Comparison of ENCODE assay signal across 18 cellular contexts in genomic region chr2:205590759-205591158, GRCh38.
DNase-seq lines count a peak whose midpoint lies in the region; ATAC-seq and TF ChIP-seq lines count a peak whose summit lies in the region.
"Had no signal": no experiment of that assay in that cellular context is flagged by ENCODE, and none has a peak within 500 bp of the region (broad histone marks: within the 10 kb centered on the region; RNA-seq: fewer than 3 reads in every experiment).

No MANE protein-coding gene starts in this region.

- H3K27ac ChIP-seq in brain microvascular endothelial cell: no peak overlapping the region
- H3K27ac ChIP-seq: body of pancreas, stomach had no signal

- no peaks in the 10 kb centered on the region for H3K27me3 Mint-ChIP-seq in Calu3 (ENCODE audit: unreplicated experiment)

- CTCF ChIA-PET in Calu3 (lab: Charles Lee): no interaction called here

- H3K27ac Mint-ChIP-seq in Calu3 (ENCODE audit: unreplicated experiment): no peak overlapping the region
- H3K27ac Mint-ChIP-seq: activated CD8-positive, alpha-beta T cell treated with anti-CD3 and anti-CD28 coated beads, Interleukin-2, amount 10 ng/mL, durations not matched to agents 7 days and 5 days; mesothelial cell of epicardium had no signal

- H3K27me3 ChIP-seq in brain microvascular endothelial cell (replicated peaks): no peaks in the 10 kb centered on the region
- H3K27me3 ChIP-seq: body of pancreas, MG63, stomach had no signal

- TF ChIP-seq CTCF in brain microvascular endothelial cell (IDR thresholded peaks at IDR 0.05; ENCODE audit: low read depth, low read length, missing control alignments): no peak
- no peak for TF ChIP-seq CTCF in Calu3 (IDR thresholded peaks at IDR 0.05; ENCODE audit: unreplicated experiment)

- H3K36me3 Mint-ChIP-seq in Calu3 (ENCODE audit: insufficient read depth, unreplicated experiment): no peaks in the 10 kb centered on the region
- H3K36me3 Mint-ChIP-seq: mesothelial cell of epicardium had no signal

- no peak for ATAC-seq in GM18907 (IDR thresholded peaks at IDR 0.05; ENCODE audit: unreplicated experiment)
- ATAC-seq: activated CD8-positive, alpha-beta T cell treated with anti-CD3 and anti-CD28 coated beads, Interleukin-2, amount 10 ng/mL, durations not matched to agents 7 days and 5 days; body of pancreas had no signal

- in situ Hi-C loops in brain microvascular endothelial cell (cut with HindIII; ENCODE audit: low pct_ligation_motif_present, low sequenced_read_pairs): no loop called here
- in situ Hi-C loops in G401 (cut with HindIII; ENCODE audit: low sequenced_read_pairs): no loop called here

- intact Hi-C loops in Calu3 (cut with micrococcal nuclease; ENCODE audit: unreplicated experiment): no loop called here

- no TSS peak for BruUV-seq in Calu3 (replicated peaks; lab: Mats Ljungman, UMichigan)

- H3K36me3 ChIP-seq in brain microvascular endothelial cell (replicated peaks): no peaks in the 10 kb centered on the region
- H3K36me3 ChIP-seq: MG63, stomach had no signal

- DNase-seq in EH (ENCODE audit: low read depth) (peak; percentile 96), NCI-H1694 (lab: John Stamatoyannopoulos, UW) (peak; percentile 2), brain microvascular endothelial cell (peak; percentile 55), kidney tubule cell (ENCODE audit: low spot score) (peak; percentile 37), Calu3 (no peak), G401 (ENCODE audit: low spot score) (no peak), NCI-H187 (lab: John Stamatoyannopoulos, UW) (no peak)
- DNase-seq: activated CD8-positive, alpha-beta T cell treated with anti-CD3 and anti-CD28 coated beads, Interleukin-2, amount 10 ng/mL, durations not matched to agents 7 days and 5 days; activated effector memory CD4-positive, alpha-beta T cell treated with Interleukin-2 at 50 U/mL for 16 hours; AML-193; body of pancreas; islet precursor cell; MG63; NCI-H2081; occipital lobe; stomach had no signal

- no peaks in the 10 kb centered on the region for H3K9me3 Mint-ChIP-seq in Calu3 (ENCODE audit: low read depth, unreplicated experiment)
- H3K9me3 Mint-ChIP-seq: mesothelial cell of epicardium had no signal

- H3K4me3 Mint-ChIP-seq in Calu3 (ENCODE audit: low read depth, unreplicated experiment): no peak overlapping the region
- H3K4me3 Mint-ChIP-seq: activated CD8-positive, alpha-beta T cell treated with anti-CD3 and anti-CD28 coated beads, Interleukin-2, amount 10 ng/mL, durations not matched to agents 7 days and 5 days; mesothelial cell of epicardium had no signal

- no peaks in the 10 kb centered on the region for H3K4me1 Mint-ChIP-seq in Calu3 (ENCODE audit: low read depth, unreplicated experiment)

- no peak overlapping the region for H3K4me3 ChIP-seq in brain microvascular endothelial cell (ENCODE audit: low read depth, low read length)
- H3K4me3 ChIP-seq: body of pancreas, MG63, stomach had no signal

Comparison
In these comparisons a context has a peak if more than half of its experiments do, and no peak if none do; other contexts are left out.
1. DNase-seq: peak in EH (single experiment), NCI-H1694 (single experiment), brain microvascular endothelial cell (single experiment) and kidney tubule cell (single experiment); none in Calu3 (single experiment), G401 (single experiment) and NCI-H187 (0 of 2).